Comparison of ENCODE assay signal across 25 cellular contexts in the genomic region with DNA sequence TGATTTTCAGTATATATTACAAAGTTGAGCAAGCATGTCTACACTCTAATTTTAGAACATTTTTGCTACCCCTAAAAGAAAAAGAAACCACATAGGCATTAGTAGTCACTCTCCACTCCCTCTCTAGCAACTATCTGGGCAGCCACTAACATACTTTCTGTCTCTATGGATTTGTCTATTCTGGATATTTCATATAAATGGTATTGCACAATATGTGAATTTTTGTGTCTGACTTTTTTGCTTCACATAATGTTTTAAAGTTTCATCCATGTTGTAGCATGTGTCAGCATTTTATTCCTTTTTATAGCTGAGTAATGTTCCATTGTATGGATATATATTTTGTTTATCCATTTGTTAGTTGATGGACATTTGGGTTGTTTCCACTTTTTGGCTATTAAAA.
DNase-seq lines count a peak whose midpoint lies in the region; ATAC-seq, FAIRE-seq and TF ChIP-seq lines count a peak whose summit lies in the region.
"Had no signal": no experiment of that assay in that cellular context is flagged by ENCODE, and none has a peak within 500 bp of the region (broad histone marks: within the 10 kb centered on the region; RNA-seq: fewer than 3 reads in every experiment).

No MANE protein-coding gene starts in this region.

- no peak overlapping the region for H3K4me3 Mint-ChIP-seq in activated CD4-positive, alpha-beta memory T cell treated with anti-CD3 and anti-CD28 coated beads, Interleukin-2, amount 10 ng/mL, durations not matched to agents 7 days and 5 days
- H3K4me3 Mint-ChIP-seq: CD4-positive, CD25-positive, alpha-beta regulatory T cell had no signal

- no peaks in the 10 kb centered on the region for H3K27me3 ChIP-seq in HepG2 (ENCODE audit: control insufficient read depth in 1 of 2, insufficient read depth in 2 of 2, low read length in 2 of 2)
- no peaks in the 10 kb centered on the region for H3K27me3 ChIP-seq in right lobe of liver
- H3K27me3 ChIP-seq in K562 (ENCODE audit: control insufficient read depth in 2 of 2, insufficient read depth in 2 of 2, low read length in 2 of 2) = no peaks in the 10 kb centered on the region
- H3K27me3 ChIP-seq: BLaER1 had no signal

- no peaks in the 10 kb centered on the region for H3K36me3 ChIP-seq in HepG2 (replicated peaks in 1 of 2; ENCODE audit: control insufficient read depth in 1 of 2, insufficient read depth in 2 of 2, low read length in 2 of 2)
- no peaks in the 10 kb centered on the region for H3K36me3 ChIP-seq in right lobe of liver
- no peaks in the 10 kb centered on the region for H3K36me3 ChIP-seq in K562 (ENCODE audit: control insufficient read depth, insufficient read depth, low read length)
- H3K36me3 ChIP-seq: BLaER1 had no signal

- no peak for ATAC-seq in HepG2
- no peak for ATAC-seq in right lobe of liver
- no peak for ATAC-seq in K562
- ATAC-seq in GM21381 (IDR thresholded peaks at IDR 0.05; ENCODE audit: unreplicated experiment) = no peak

- H3K9me3 ChIP-seq in HepG2 (ENCODE audit: low read length) (no peaks in the 10 kb centered on the region), right lobe of liver (no peaks in the 10 kb centered on the region), K562 (replicated peaks; ENCODE audit: control insufficient read depth, insufficient read depth, low read depth, low read length) (no peaks in the 10 kb centered on the region)

- intact Hi-C loops in HepG2 (cut with micrococcal nuclease; ENCODE audit: unreplicated experiment) (no loop called here), right lobe of liver (cut with DNase I) (no loop called here), K562 (cut with micrococcal nuclease) (no loop called here)

- DNase-seq in HepG2 (ENCODE audit: low spot score) = no peak
- no peak for DNase-seq in right lobe of liver
- DNase-seq in K562 (ENCODE audit: extremely low read depth in 1 of 4, low spot score in 3 of 4) = no peak
- peak; percentile 89 for DNase-seq in fibroblast of peridontal ligament (ENCODE audit: extremely low read depth)
- DNase-seq in activated CD4-positive, alpha-beta memory T cell treated with anti-CD3 and anti-CD28 coated beads, Interleukin-2, amount 10 ng/mL, durations not matched to agents 7 days and 5 days = no peak
- DNase-seq in Kasumi-1 (lab: John Stamatoyannopoulos, UW) = no peak
- no peak for DNase-seq in germinal center (ENCODE audit: low spot score)
- DNase-seq: 8988T; CD4-positive, CD25-positive, alpha-beta regulatory T cell; DMS53; HCEC 1CT; MV-4-11; NCI-H1105; NCI-H1436 treated with DMSO at 0.1 percent for 48 hours; NCI-H187 treated with DMSO at 0.1 percent for 48 hours; NCI-H2171 treated with DMSO at 0.1 percent for 48 hours; NCI-H524; NCI-H774; SK-N-SH had no signal

- no peak for TF ChIP-seq EP300 in HepG2 (IDR thresholded peaks at IDR 0.05; ENCODE audit: low read depth in 2 of 2, low read length in 2 of 2)
- TF ChIP-seq EP300 in HepG2 (CRISPR knock-in tag; IDR thresholded peaks at IDR 0.05; ENCODE audit: borderline replicate concordance) = no peak
- no peak for TF ChIP-seq EP300 in K562 (IDR thresholded peaks at IDR 0.05; ENCODE audit: low read length)

- POLR2A ChIA-PET in HepG2 (lab: Yijun Ruan, JAX) = no interaction called here
- POLR2A ChIA-PET in K562 (lab: Yijun Ruan, JAX) = interaction anchor here (1.2 kb wide), 1 partner anchor 42 kb away, joined by 3 read pairs; no protein-coding TSS in a partner anchor
- POLR2A ChIA-PET in activated CD4-positive, alpha-beta memory T cell treated with anti-CD3 and anti-CD28 coated beads, Interleukin-2, amount 10 ng/mL, durations not matched to agents 7 days and 5 days (lab: Charles Lee) = no interaction called here

- H3K27ac ChIP-seq in HepG2 (ENCODE audit: extremely low read length, insufficient read depth, low read length) (no peak overlapping the region), right lobe of liver (no peak overlapping the region), K562 (ENCODE audit: extremely low read depth, low read depth, low read length) (no peak overlapping the region)
- H3K27ac ChIP-seq: BLaER1, HL-60 had no signal

- no TSS peak for BruUV-seq in HepG2 (replicated peaks; lab: Mats Ljungman, UMichigan)
- BruUV-seq in K562 (replicated peaks; lab: Mats Ljungman, UMichigan) = no TSS peak

- in situ Hi-C loops in HepG2 (cut with HindIII; ENCODE audit: extremely low pct_ligation_motif_present, low pct_unique_long_range_greater_than_20kb) (no loop called here), K562 (cut with MboI) (no loop called here)

- peaks cover 7% of the 10 kb centered on the region for H3K9me3 Mint-ChIP-seq in activated CD4-positive, alpha-beta memory T cell treated with anti-CD3 and anti-CD28 coated beads, Interleukin-2, amount 10 ng/mL, durations not matched to agents 7 days and 5 days

- H3K27ac Mint-ChIP-seq in activated CD4-positive, alpha-beta memory T cell treated with anti-CD3 and anti-CD28 coated beads, Interleukin-2, amount 10 ng/mL, durations not matched to agents 7 days and 5 days = no peak overlapping the region
- H3K27ac Mint-ChIP-seq: CD4-positive, CD25-positive, alpha-beta regulatory T cell had no signal

- H2AFZ ChIP-seq in HepG2 (ENCODE audit: low read length) (no peak overlapping the region), K562 (ENCODE audit: low read depth, low read length) (no peak overlapping the region)

- CTCF ChIA-PET in HepG2 (lab: Yijun Ruan, JAX; ENCODE audit: low intra/inter-chr PET ratio, low total read pairs) (no interaction called here), K562 (lab: Yijun Ruan, JAX; ENCODE audit: low intra/inter-chr PET ratio) (no interaction called here)
- CTCF ChIA-PET in activated CD4-positive, alpha-beta memory T cell treated with anti-CD3 and anti-CD28 coated beads, Interleukin-2, amount 10 ng/mL, durations not matched to agents 7 days and 5 days (lab: Charles Lee) = no interaction called here

- H3K79me2 ChIP-seq in HepG2 (ENCODE audit: insufficient read depth, low read length) = no peaks in the 10 kb centered on the region
- H3K79me2 ChIP-seq in K562 (ENCODE audit: control insufficient read depth, insufficient read depth, low read length) = no peaks in the 10 kb centered on the region

- H3K4me3 ChIP-seq in HepG2 (replicated peaks in 1 of 3; ENCODE audit: insufficient read depth in 1 of 3, low read depth in 2 of 3, low read length in 3 of 3) (no peak overlapping the region), right lobe of liver (no peak overlapping the region), K562 (no peak overlapping the region)
- H3K4me3 ChIP-seq: BLaER1 had no signal

- H3K27me3 Mint-ChIP-seq in activated CD4-positive, alpha-beta memory T cell treated with anti-CD3 and anti-CD28 coated beads, Interleukin-2, amount 10 ng/mL, durations not matched to agents 7 days and 5 days = no peaks in the 10 kb centered on the region
- H3K27me3 Mint-ChIP-seq: CD4-positive, CD25-positive, alpha-beta regulatory T cell had no signal

- FAIRE-seq in HepG2 (lab: Jason Lieb, UNC) (no peak), K562 (lab: Jason Lieb, UNC) (no peak)
- FAIRE-seq: G401.6, H1, RCC 7860 had no signal

- no peaks in the 10 kb centered on the region for H3K9me1 ChIP-seq in K562 (ENCODE audit: control insufficient read depth, insufficient read depth, low read length)

- TF ChIP-seq RAD21 in HepG2 (CRISPR knock-in tag; IDR thresholded peaks at IDR 0.05) (no peak), K562 (CRISPR knock-in tag; conservative IDR thresholded peaks at IDR 0.05 in 1 of 2, IDR thresholded peaks at IDR 0.05 in 1 of 2) (no peak)

- no peaks in the 10 kb centered on the region for H3K4me1 Mint-ChIP-seq in activated CD4-positive, alpha-beta memory T cell treated with anti-CD3 and anti-CD28 coated beads, Interleukin-2, amount 10 ng/mL, durations not matched to agents 7 days and 5 days
- H3K4me1 Mint-ChIP-seq: CD4-positive, CD25-positive, alpha-beta regulatory T cell had no signal

- H3K9ac ChIP-seq in HepG2 (ENCODE audit: insufficient read depth, low read depth, low read length) (no peak overlapping the region), K562 (ENCODE audit: insufficient read depth in 1 of 2, low read depth in 2 of 2, low read length in 2 of 2) (no peak overlapping the region)
- H3K9ac ChIP-seq: BLaER1, SK-N-SH had no signal

- H3K4me1 ChIP-seq in HepG2 (ENCODE audit: insufficient read depth, low read length) = no peaks in the 10 kb centered on the region
- H3K4me1 ChIP-seq in right lobe of liver = no peaks in the 10 kb centered on the region
- H3K4me1 ChIP-seq in K562 (replicated peaks in 1 of 2; ENCODE audit: control insufficient read depth in 2 of 2, insufficient read depth in 2 of 2, low read length in 2 of 2) = no peaks in the 10 kb centered on the region
- H3K4me1 ChIP-seq: BLaER1 had no signal

- no peaks in the 10 kb centered on the region for H3K36me3 Mint-ChIP-seq in activated CD4-positive, alpha-beta memory T cell treated with anti-CD3 and anti-CD28 coated beads, Interleukin-2, amount 10 ng/mL, durations not matched to agents 7 days and 5 days (ENCODE audit: low read depth)
- H3K36me3 Mint-ChIP-seq: CD4-positive, CD25-positive, alpha-beta regulatory T cell had no signal

- TF ChIP-seq POLR2A in HepG2 (IDR thresholded peaks at IDR 0.05; ENCODE audit: insufficient read depth in 1 of 2, low read depth in 2 of 2, low read length in 2 of 2) (no peak), right lobe of liver (IDR thresholded peaks at IDR 0.05) (no peak), K562 (conservative IDR thresholded peaks at IDR 0.05) (no peak)

- H4K20me1 ChIP-seq in HepG2 (ENCODE audit: insufficient read depth, low read length) (no peaks in the 10 kb centered on the region), K562 (replicated peaks; ENCODE audit: control insufficient read depth, insufficient read depth, low read length) (no peaks in the 10 kb centered on the region)
- H4K20me1 ChIP-seq: BLaER1 had no signal

- no peak overlapping the region for H3K4me2 ChIP-seq in HepG2 (ENCODE audit: low read depth, low read length)
- H3K4me2 ChIP-seq in K562 (ENCODE audit: insufficient read depth, low read length) = no peak overlapping the region
- H3K4me2 ChIP-seq: BLaER1, SK-N-SH had no signal

- TF ChIP-seq CTCF in HepG2 (CRISPR knock-in tag; IDR thresholded peaks at IDR 0.05) (no peak), right lobe of liver (IDR thresholded peaks at IDR 0.05) (no peak), K562 (IDR thresholded peaks at IDR 0.05 in 2 of 3, conservative IDR thresholded peaks at IDR 0.05 in 1 of 3; ENCODE audit: insufficient read depth in 2 of 3, low read depth in 1 of 3, low read length in 3 of 3) (no peak)

TF ChIP-seq in HepG2, 621 proteins besides CTCF, POLR2A, EP300 and RAD21 (continues in another document):
- TF ChIP-seq MAFK (conservative IDR thresholded peaks at IDR 0.05 in 1 of 2, IDR thresholded peaks at IDR 0.05 in 1 of 2; ENCODE audit: low read length in 2 of 2) = peak in 1 of 2 experiments; percentile 57; a peak in 3 of 4 replicates
- peak; percentile 71 for TF ChIP-seq CEBPB (IDR thresholded peaks at IDR 0.05; ENCODE audit: borderline replicate concordance, low read depth, low read length)
- no peak for TF ChIP-seq MEIS1 (CRISPR knock-in tag; IDR thresholded peaks at IDR 0.05; ENCODE audit: borderline replicate concordance)

TF ChIP-seq in K562, 482 proteins besides CTCF, POLR2A, EP300 and RAD21 (continues in another document):
- TF ChIP-seq ZSCAN32 (CRISPR knock-in tag; IDR thresholded peaks at IDR 0.05) = no peak
- TF ChIP-seq SAFB2 (IDR thresholded peaks at IDR 0.05; ENCODE audit: borderline replicate concordance, low read depth, low read length, severe bottlenecking) = no peak
- no peak for TF ChIP-seq SIRT6 (IDR thresholded peaks at IDR 0.05; ENCODE audit: low read depth, low read length)
- TF ChIP-seq ZNF408 (CRISPR knock-in tag; IDR thresholded peaks at IDR 0.05; ENCODE audit: low read depth) = no peak
